ENCODE assay signal across 8 cellular contexts in genomic region chr3:113695426-113695817, GRCh38. TPM values are rescaled to one million over a fixed set of nuclear protein-coding genes. Genes with fewer than 3 reads are reported as not detected.
DNase-seq lines count a peak whose midpoint lies in the region; ATAC-seq and TF ChIP-seq lines count a peak whose summit lies in the region.

No MANE protein-coding gene starts in this region.

- H3K36me3 ChIP-seq in ACC112 (ENCODE audit: insufficient read depth, low read length) (no peaks in the 10 kb centered on the region), HEK293 (ENCODE audit: control insufficient read depth in 2 of 2, insufficient read depth in 1 of 2, low read length in 2 of 2) (no peaks in the 10 kb centered on the region), liver (ENCODE audit: control insufficient read depth in 4 of 4, insufficient read depth in 3 of 4, low read depth in 1 of 4, low read length in 3 of 4) (no peaks in the 10 kb centered on the region), transverse colon (no peaks in the 10 kb centered on the region)

- H3K79me2 ChIP-seq in ACC112 (ENCODE audit: control insufficient read depth, insufficient read depth, low read length, unreplicated experiment), result peaks cover 21% of the 10 kb centered on the region

- intact Hi-C loops in transverse colon (cut with DNase I; ENCODE audit: low total_unique reads), result no loop called here

- no peak for TF ChIP-seq RAD21 in liver (IDR thresholded peaks at IDR 0.05)

- POLR2A ChIA-PET in HEK293 (lab: Yijun Ruan, JAX), result interaction anchor here (0.7 to 1.1 kb wide), 4 partner anchors 8 to 463 kb away, joined by 3 to 4 read pairs (median 3); partner anchors contain the start of gene SPICE1

- H3K9me3 ChIP-seq in HEK293 (ENCODE audit: control insufficient read depth, insufficient read depth, low read depth, low read length), result no peaks in the 10 kb centered on the region
- H3K9me3 ChIP-seq in liver (ENCODE audit: control insufficient read depth in 4 of 4, low read length in 3 of 4), result no peaks in the 10 kb centered on the region
- H3K9me3 ChIP-seq in transverse colon, result no peaks in the 10 kb centered on the region

- TF ChIP-seq CTCF in HEK293 (tag by site-specific recombination; IDR thresholded peaks at IDR 0.05) (no peak), astrocyte of the cerebellum (IDR thresholded peaks at IDR 0.05; ENCODE audit: low read depth, low read length, missing control alignments) (no peak), liver (IDR thresholded peaks at IDR 0.05; ENCODE audit: low read depth, low read length, missing input control) (no peak), transverse colon (IDR thresholded peaks at IDR 0.05) (no peak)

- no peak overlapping the region for H2AFZ ChIP-seq in ACC112 (ENCODE audit: low read length, unreplicated experiment)

- TF ChIP-seq POLR2A in transverse colon (IDR thresholded peaks at IDR 0.05), result no peak

- TF ChIP-seq EP300 in transverse colon (IDR thresholded peaks at IDR 0.05; ENCODE audit: low read depth), result no peak

- H3K4me1 ChIP-seq in ACC112 (ENCODE audit: control insufficient read depth, insufficient read depth, low read length, unreplicated experiment) (peaks cover 21% of the 10 kb centered on the region), HEK293 (ENCODE audit: control insufficient read depth, insufficient read depth, low read length) (peaks cover 4% of the 10 kb centered on the region), liver (ENCODE audit: control insufficient read depth in 4 of 4, insufficient read depth in 4 of 4, low read length in 3 of 4) (peaks cover 8 to 46% (median 40%) of the 10 kb centered on the region in 4 donors), transverse colon (peaks cover 16 to 43% (median 23%) of the 10 kb centered on the region in 4 donors)

- in situ Hi-C loops in astrocyte of the cerebellum (cut with HindIII; ENCODE audit: low sequenced_read_pairs), result no loop called here
- in situ Hi-C loops in transverse colon (cut with MboI; ENCODE audit: low pct_ligation_motif_present in 1 of 4, low pct_unique_long_range_greater_than_20kb in 1 of 4, low sequenced_read_pairs in 3 of 4), result loop anchor here in 1 of 4 donors (10.0 kb wide), 1 partner anchor 49 kb away; the partner anchor contains the start of genes ATP6V1A and NAA50

- no peak overlapping the region for H3K27ac ChIP-seq in ACC112 (ENCODE audit: low read depth, low read length)
- H3K27ac ChIP-seq in HEK293 (ENCODE audit: extremely low read depth, low read depth, low read length), result peak overlapping the region; percentile 61; the same call in 1 of the 2 replicates
- peak overlapping the region; percentile 88 to 96 for H3K27ac ChIP-seq in liver (ENCODE audit: low read depth in 1 of 2, low read length in 2 of 2)
- peak overlapping the region; percentile 99 to 100 (median 100) for H3K27ac ChIP-seq in transverse colon

- ATAC-seq in GM21515 (IDR thresholded peaks at IDR 0.05; ENCODE audit: unreplicated experiment) (no peak), GM21526 (IDR thresholded peaks at IDR 0.05; ENCODE audit: low FRiP score, unreplicated experiment) (no peak)

- CTCF ChIA-PET in HEK293 (lab: Yijun Ruan, JAX), result no interaction called here

- DNase-seq in astrocyte of the cerebellum (ENCODE audit: low read depth) (no peak), transverse colon (no peak), middle frontal gyrus (ENCODE audit: extremely low spot score, low spot score) (no peak)

- H3K27me3 ChIP-seq in ACC112 (ENCODE audit: insufficient read depth, low read length), result no peaks in the 10 kb centered on the region
- no peaks in the 10 kb centered on the region for H3K27me3 ChIP-seq in liver (ENCODE audit: control insufficient read depth in 4 of 4, insufficient read depth in 4 of 4, low read length in 3 of 4)
- no peaks in the 10 kb centered on the region for H3K27me3 ChIP-seq in transverse colon

- 7% methylated on average over 8 of the region's 8 CpGs for WGBS in liver
- WGBS in transverse colon (ENCODE audit: low coverage in 1 of 2), 2 donors, result 13 to 14% methylated on average over 6 to 8 of the region's 8 CpGs

- H3K9ac ChIP-seq in liver (ENCODE audit: low read depth in 1 of 2, low read length in 2 of 2), result peak overlapping the region; percentile 13 to 96

- peak overlapping the region; percentile 91 for H3K4me3 ChIP-seq in ACC112 (ENCODE audit: low read depth, low read length)
- H3K4me3 ChIP-seq in HEK293 (ENCODE audit: low read depth, low read length), result peak overlapping the region; percentile 85
- H3K4me3 ChIP-seq in astrocyte of the cerebellum (ENCODE audit: low read depth, low read length), result peak overlapping the region; percentile 73
- H3K4me3 ChIP-seq in liver (ENCODE audit: low read depth in 1 of 3, low read length in 3 of 3), result peak overlapping the region; percentile 81 to 98 (median 97)
- H3K4me3 ChIP-seq in transverse colon, result peak overlapping the region; percentile 96 to 100 (median 98)

TF ChIP-seq in HEK293, 187 proteins besides CTCF, POLR2A, EP300 and RAD21:
- TF ChIP-seq, protein P1, sequence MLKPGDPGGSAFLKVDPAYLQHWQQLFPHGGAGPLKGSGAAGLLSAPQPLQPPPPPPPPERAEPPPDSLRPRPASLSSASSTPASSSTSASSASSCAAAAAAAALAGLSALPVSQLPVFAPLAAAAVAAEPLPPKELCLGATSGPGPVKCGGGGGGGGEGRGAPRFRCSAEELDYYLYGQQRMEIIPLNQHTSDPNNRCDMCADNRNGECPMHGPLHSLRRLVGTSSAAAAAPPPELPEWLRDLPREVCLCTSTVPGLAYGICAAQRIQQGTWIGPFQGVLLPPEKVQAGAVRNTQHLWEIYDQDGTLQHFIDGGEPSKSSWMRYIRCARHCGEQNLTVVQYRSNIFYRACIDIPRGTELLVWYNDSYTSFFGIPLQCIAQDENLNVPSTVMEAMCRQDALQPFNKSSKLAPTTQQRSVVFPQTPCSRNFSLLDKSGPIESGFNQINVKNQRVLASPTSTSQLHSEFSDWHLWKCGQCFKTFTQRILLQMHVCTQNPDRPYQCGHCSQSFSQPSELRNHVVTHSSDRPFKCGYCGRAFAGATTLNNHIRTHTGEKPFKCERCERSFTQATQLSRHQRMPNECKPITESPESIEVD (tag by site-specific recombination; IDR thresholded peaks at IDR 0.05), result peak; percentile 37
- no peak for TF ChIP-seq ZEB2 (tag by site-specific recombination; IDR thresholded peaks at IDR 0.05)
TF ChIP-seq in HEK293: peak in this region for 1.

TF ChIP-seq in liver, 16 proteins besides CTCF, POLR2A, EP300 and RAD21:
- TF ChIP-seq HNF4G (IDR thresholded peaks at IDR 0.05), result no peak
- TF ChIP-seq ATF3 (IDR thresholded peaks at IDR 0.05), result no peak
- peak; percentile 28 for TF ChIP-seq YY1 (IDR thresholded peaks at IDR 0.05)

RNA-seq across cellular contexts. Expression of gene USF3, which starts 1.0 kb away (rescaled TPM):
- 10 to 100 TPM; 10.6 to 16.0 TPM for total RNA-seq in liver
- polyA plus RNA-seq in liver, result 10 to 100 TPM in 1 of 2 donors, 1 to 10 TPM in 1; 4.6 to 12.1 TPM
- total RNA-seq in transverse colon, result 10 to 100 TPM; 23.1 to 33.2 (median 27.8) TPM

RNA-seq across cellular contexts. Expression of gene NAA50, which starts 50.6 kb away (rescaled TPM):
- total RNA-seq in liver (100 to 1,000 TPM in 1 of 2 donors, 10 to 100 TPM in 1; 99.0 to 162 TPM), transverse colon (100 to 1,000 TPM in 2 of 4 donors, 10 to 100 TPM in 2; 55.7 to 116 (median 82.7) TPM)
- 10 to 100 TPM; 37.3 to 48.7 TPM for polyA plus RNA-seq in liver

RNA-seq across cellular contexts. Expression of gene ATP6V1A, which starts 51.4 kb away (rescaled TPM):
- total RNA-seq in liver (10 to 100 TPM; 52.1 to 53.2 TPM), transverse colon (10 to 100 TPM; 21.9 to 47.2 (median 33.3) TPM)
- 10 to 100 TPM; 15.2 to 33.3 TPM for polyA plus RNA-seq in liver
